ENCODE assay signal across 12 cellular contexts in genomic region chr3:23550402-23550801, GRCh38.
DNase-seq lines count a peak whose midpoint lies in the region; ATAC-seq and TF ChIP-seq lines count a peak whose summit lies in the region.
"Had no signal": no experiment of that assay in that cellular context is flagged by ENCODE, and none has a peak within 500 bp of the region (broad histone marks: within the 10 kb centered on the region; RNA-seq: fewer than 3 reads in every experiment).

No MANE protein-coding gene starts in this region.

- POLR2A ChIA-PET in OCI-LY7 (lab: Charles Lee), result no interaction called here

- H3K4me3 ChIP-seq in OCI-LY7 (ENCODE audit: low read depth, low read length, poor library complexity, severe bottlenecking), result no peak overlapping the region
- no peak overlapping the region for H3K4me3 ChIP-seq in left lung

- H4K20me1 ChIP-seq in OCI-LY7 (ENCODE audit: insufficient read depth, low read length), result no peaks in the 10 kb centered on the region

- H3K4me1 ChIP-seq in OCI-LY7 (ENCODE audit: insufficient read depth, low read length, poor library complexity, severe bottlenecking), result peaks cover 27% of the 10 kb centered on the region
- peaks cover 0 to 2% of the 10 kb centered on the region in 2 donors for H3K4me1 ChIP-seq in left lung

- H3K36me3 ChIP-seq in OCI-LY7 (ENCODE audit: insufficient read depth, low read length) (no peaks in the 10 kb centered on the region), left lung (no peaks in the 10 kb centered on the region)

- H3K27me3 ChIP-seq in left lung, result no peaks in the 10 kb centered on the region

- H2AFZ ChIP-seq in OCI-LY7 (ENCODE audit: low read length), result no peak overlapping the region

- CTCF ChIA-PET in OCI-LY7 (lab: Charles Lee; ENCODE audit: unreplicated experiment), result no interaction called here

- TF ChIP-seq CTCF in OCI-LY7 (conservative IDR thresholded peaks at IDR 0.05; ENCODE audit: low read length) (no peak), left lung (IDR thresholded peaks at IDR 0.05) (no peak)

- H3K4me2 ChIP-seq in OCI-LY7 (ENCODE audit: low read length), result 0 out of 2 replicates have a peak overlapping the region, but pooled peaks have one; percentile 9

- BruUV-seq in OCI-LY7 (replicated peaks; lab: Mats Ljungman, UMichigan), result no TSS peak

- ATAC-seq in GM18873 (IDR thresholded peaks at IDR 0.05; ENCODE audit: low FRiP score, unreplicated experiment), result peak; percentile 74
- ATAC-seq in GM21528 (IDR thresholded peaks at IDR 0.05; ENCODE audit: low FRiP score, unreplicated experiment), result peak; percentile 90
- ATAC-seq in HG03060 (IDR thresholded peaks at IDR 0.05; ENCODE audit: low read depth, unreplicated experiment), result peak; percentile 71
- no peak for ATAC-seq in left lung
- ATAC-seq: naive thymus-derived CD8-positive, alpha-beta T cell; T-cell had no signal

- H3K9me3 ChIP-seq in OCI-LY7 (ENCODE audit: low read length) (no peaks in the 10 kb centered on the region), left lung (no peaks in the 10 kb centered on the region)

- H3K9me2 ChIP-seq in OCI-LY7 (ENCODE audit: insufficient read depth, low read length), result no peaks in the 10 kb centered on the region

- H3K79me2 ChIP-seq in OCI-LY7 (ENCODE audit: insufficient read depth, low read depth, low read length), result no peaks in the 10 kb centered on the region

- intact Hi-C loops in OCI-LY7 (cut with micrococcal nuclease; ENCODE audit: unreplicated experiment) (no loop called here), left lung (cut with DNase I) (no loop called here)

- DNase-seq in OCI-LY7 (ENCODE audit: low spot score), result peak; percentile 48
- no peak for DNase-seq in occipital lobe (lab: John Stamatoyannopoulos, UW)
- no peak for DNase-seq in medulla oblongata (ENCODE audit: extremely low spot score)
- no peak for DNase-seq in left lung
- no peak for DNase-seq in COLO668 (lab: John Stamatoyannopoulos, UW; ENCODE audit: unreplicated experiment)
- DNase-seq: CD8-positive, alpha-beta memory T cell; naive thymus-derived CD8-positive, alpha-beta T cell; NCI-H146; T-cell had no signal

- H3K27ac ChIP-seq in OCI-LY7 (ENCODE audit: low read depth, low read length, poor library complexity, severe bottlenecking) (no peak overlapping the region), left lung (no peak overlapping the region)
